Comparison of ENCODE assay signal across 16 cellular contexts in the genomic region with DNA sequence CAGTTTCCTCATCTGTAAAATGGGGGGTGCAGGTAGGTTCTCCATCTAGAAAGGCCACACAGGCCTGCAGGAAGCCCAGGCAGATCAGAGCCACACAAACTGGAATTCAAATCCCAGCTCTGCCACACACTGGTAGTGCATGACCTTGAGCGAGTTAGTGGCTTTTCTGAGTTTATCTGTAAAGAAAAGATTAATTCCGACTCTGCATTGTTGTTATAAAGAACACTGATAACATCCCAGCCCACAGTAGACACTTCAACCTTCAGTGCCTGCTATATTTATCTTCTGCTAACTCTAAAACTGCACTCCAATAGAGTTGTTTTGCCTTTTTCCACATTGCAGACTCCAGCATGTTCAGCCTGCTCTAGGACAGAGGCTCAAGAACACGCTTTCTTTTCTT.
"Had no signal": no experiment of that assay in that cellular context is flagged by ENCODE, and none has a peak within 500 bp of the region (broad histone marks: within the 10 kb centered on the region; RNA-seq: fewer than 3 reads in every experiment).

No MANE protein-coding gene starts in this region.

- H3K27ac ChIP-seq: gastroesophageal sphincter, prostate gland, sigmoid colon had no signal

- ATAC-seq: activated CD4-positive, CD25-positive, alpha-beta regulatory T cell treated with anti-CD3 and anti-CD28 coated beads, Interleukin-2, amount 50 U/mL, for 24 hours; gastroesophageal sphincter; natural killer cell treated with Interleukin-12 subunit alpha and Interleukin-12 subunit beta and Interleukin-15 and Interleukin-18, amount 100 ng/mL, for 72 hours; SK-N-SH treated with all-trans-retinoic acid at 6 μM for 48 hours had no signal

- DNase-seq: activated CD4-positive, alpha-beta T cell treated with anti-CD3 and anti-CD28 coated beads, Interleukin-2, amount 50 U/mL, for 1 hour; activated CD8-positive, alpha-beta memory T cell treated with anti-CD3 and anti-CD28 coated beads for 24 hours; activated naive CD8-positive, alpha-beta T cell treated with anti-CD3 and anti-CD28 coated beads for 36 hours; anterior cingulate cortex; mesenchymal stem cell; sigmoid colon; stimulated activated CD4-positive, alpha-beta T cell treated with anti-CD3 and anti-CD28 coated beads, Interleukin-12 subunit alpha, Interleukin-12 subunit beta, amount 100 ng/mL, for 4 hours; stimulated activated CD4-positive, alpha-beta T cell treated with anti-CD3 and anti-CD28 coated beads, Interleukin-2, amount 100 ng/mL, for 24 hours; T-helper 1 cell; T1000 had no signal

- H3K4me3 ChIP-seq: gastroesophageal sphincter, prostate gland, sigmoid colon, tibial nerve had no signal

- H3K9me3 ChIP-seq: gastroesophageal sphincter, prostate gland, sigmoid colon, tibial nerve had no signal

- H3K27me3 ChIP-seq: gastroesophageal sphincter, sigmoid colon, tibial nerve had no signal

- H3K36me3 ChIP-seq: gastroesophageal sphincter, prostate gland, sigmoid colon, tibial nerve had no signal
